In genomic region chr5:177516601-177517568, GRCh38 we compare ENCODE assay signal across 1 cellular context.
TF ChIP-seq lines count a peak whose summit lies in the region.

DDX41 (minus strand) TSS chr5:177516961; CDS start chr5:177516945, 16 bp downstream.

TF ChIP-seq in HepG2, 621 proteins besides CTCF, POLR2A, EP300 and RAD21 (continued from another document and continues in another):
- TF ChIP-seq BCLAF1 (IDR thresholded peaks at IDR 0.05) (no peak), NAIF1 (CRISPR knock-in tag; IDR thresholded peaks at IDR 0.05; ENCODE audit: borderline replicate concordance) (peak; percentile 84), TCF7 (IDR thresholded peaks at IDR 0.05; ENCODE audit: low read depth) (no peak), ZNF549 (CRISPR knock-in tag; IDR thresholded peaks at IDR 0.05) (no peak), ZNF318 (CRISPR knock-in tag; IDR thresholded peaks at IDR 0.05) (no peak; the same call in 1 of the 2 replicates), SP2 (CRISPR knock-in tag; IDR thresholded peaks at IDR 0.05) (peak; percentile 88), ZNF143 (CRISPR knock-in tag; IDR thresholded peaks at IDR 0.05) (peak; percentile 89), ZBTB10 (CRISPR knock-in tag; IDR thresholded peaks at IDR 0.05; ENCODE audit: borderline replicate concordance) (peak; percentile 20; the same call in 1 of the 2 replicates), NKX3-1 (CRISPR knock-in tag; IDR thresholded peaks at IDR 0.05) (peak; percentile 59; the same call in 1 of the 2 replicates), SRF (IDR thresholded peaks at IDR 0.05; ENCODE audit: low read depth, low read length) (no peak; the same call in 1 of the 2 replicates), ZNF644 (CRISPR knock-in tag; IDR thresholded peaks at IDR 0.05; ENCODE audit: low read depth) (no peak), ZNF597 (CRISPR knock-in tag; IDR thresholded peaks at IDR 0.05) (0 out of 2 replicates have a peak, but pooled peaks have one; percentile 29), AGO1 (IDR thresholded peaks at IDR 0.05; ENCODE audit: low read depth, low read length, poor library complexity, severe bottlenecking) (peak; percentile 86), EED (CRISPR knock-in tag; IDR thresholded peaks at IDR 0.05) (no peak; the same call in 1 of the 2 replicates), KAT2B (IDR thresholded peaks at IDR 0.05; ENCODE audit: borderline replicate concordance, low read depth, low read length) (no peak), SMYD3 (CRISPR knock-in tag; IDR thresholded peaks at IDR 0.05) (peak; percentile 65; the same call in 1 of the 2 replicates), ZNF816 (CRISPR knock-in tag; IDR thresholded peaks at IDR 0.05; ENCODE audit: borderline replicate concordance) (no peak), TERF1 (CRISPR knock-in tag; IDR thresholded peaks at IDR 0.05) (peak; percentile 41; the same call in 1 of the 2 replicates), NR2F1 (CRISPR knock-in tag; IDR thresholded peaks at IDR 0.05) (peak in 1 of 2 experiments; percentile 33; a peak in 1 of 4 replicates), TFAP4 (IDR thresholded peaks at IDR 0.05; ENCODE audit: borderline replicate concordance, low read depth) (peak; percentile 96), ZNF510 (CRISPR knock-in tag; IDR thresholded peaks at IDR 0.05; ENCODE audit: low read depth) (peak; percentile 87), ZBED4 (CRISPR knock-in tag; IDR thresholded peaks at IDR 0.05; ENCODE audit: borderline replicate concordance) (peak; percentile 65; the same call in 1 of the 2 replicates), BHLHE40 (IDR thresholded peaks at IDR 0.05; ENCODE audit: low read length) (peak; percentile 7; the same call in 1 of the 2 replicates), ZNF570 (CRISPR knock-in tag; IDR thresholded peaks at IDR 0.05; ENCODE audit: borderline replicate concordance) (no peak; the same call in 1 of the 2 replicates), ZNF770 (CRISPR knock-in tag; IDR thresholded peaks at IDR 0.05) (peak; percentile 69)
